ENCODE assay signal across 36 cellular contexts in genomic region chr6:132765560-132765959, GRCh38. TPM values are rescaled to one million over a fixed set of nuclear protein-coding genes. Genes with fewer than 3 reads are reported as not detected.
"Had no signal": no experiment of that assay in that cellular context is flagged by ENCODE, and none has a peak within 500 bp of the region (broad histone marks: within the 10 kb centered on the region; RNA-seq: fewer than 3 reads in every experiment).

No MANE protein-coding gene starts in this region.

- H3K4me3 ChIP-seq: adrenal gland, ascending aorta, body of pancreas, breast epithelium, cardiac muscle cell had no signal

- H3K27me3 ChIP-seq: adrenal gland, ascending aorta, body of pancreas, brain microvascular endothelial cell, breast epithelium, cardiac muscle cell had no signal

- H3K27ac ChIP-seq: adrenal gland, ascending aorta, body of pancreas, brain microvascular endothelial cell, breast epithelium, cardiac muscle cell had no signal

- H3K36me3 ChIP-seq: ascending aorta, brain microvascular endothelial cell, breast epithelium had no signal

- ATAC-seq: activated naive CD4-positive, alpha-beta T cell treated with anti-CD3 and anti-CD28 coated beads, Interleukin-2, amount 50 U/mL, for 72 hours; activated naive CD8-positive, alpha-beta T cell treated with anti-CD3 and anti-CD28 coated beads, Interleukin-2, amount 50 U/mL, for 24 hours; activated T-cell treated with anti-CD3 and anti-CD28 coated beads, Interleukin-2, amount 50 U/mL, for 4 hours; activated T-cell treated with anti-CD3 and anti-CD28 coated beads, Interleukin-2, amount 50 U/mL, for 72 hours; activated T-helper 17 cell treated with anti-CD3 and anti-CD28 coated beads, Interleukin-2, amount 50 U/mL, for 72 hours; body of pancreas had no signal

- H3K9me3 ChIP-seq: adrenal gland, ascending aorta, body of pancreas, breast epithelium had no signal

- DNase-seq: activated effector memory CD4-positive, alpha-beta T cell treated with anti-CD3 and anti-CD28 coated beads, Interleukin-2, amount 50 U/mL, for 16 hours; activated effector memory CD4-positive, alpha-beta T cell treated with Interleukin-2 at 50 U/mL for 16 hours; activated gamma-delta T cell; activated gamma-delta T cell treated with Interleukin-2 at 50 U/mL for 16 hours; activated naive CD4-positive, alpha-beta T cell; activated naive CD4-positive, alpha-beta T cell treated with anti-CD3 and anti-CD28 coated beads for 36 hours; activated naive CD4-positive, alpha-beta T cell treated with anti-CD3 and anti-CD28 coated beads, Interleukin-2, amount 10 ng/mL, durations not matched to agents 7 days and 5 days; activated naive CD4-positive, alpha-beta T cell treated with anti-CD3 and anti-CD28 coated beads, Interleukin-2, amount 50 U/mL, for 16 hours; activated naive CD4-positive, alpha-beta T cell treated with Interleukin-2 at 50 U/mL for 16 hours; activated naive CD8-positive, alpha-beta T cell treated with anti-CD3 and anti-CD28 coated beads for 36 hours; activated naive CD8-positive, alpha-beta T cell treated with anti-CD3 and anti-CD28 coated beads, Interleukin-2, amount 10 ng/mL, durations not matched to agents 7 days and 5 days; activated naive CD8-positive, alpha-beta T cell treated with anti-CD3 and anti-CD28 coated beads, Interleukin-2, amount 50 U/mL, for 24 hours; activated T-cell treated with anti-CD3 and anti-CD28 coated beads, Interleukin-2, amount 50 U/mL, for 24 hours; activated T-cell treated with anti-CD3 and anti-CD28 coated beads, Interleukin-2, amount 50 U/mL, for 4 hours; activated T-cell treated with anti-CD3 and anti-CD28 coated beads, Interleukin-2, amount 50 U/mL, for 48 hours; activated T-cell treated with anti-CD3 and anti-CD28 coated beads, Interleukin-2, amount 50 U/mL, for 72 hours; adrenal gland; amniotic stem cell; amygdala; anterior cingulate cortex; aorta; body of pancreas; brain microvascular endothelial cell; caudate nucleus; central memory CD4-positive, alpha-beta T cell; cerebellar nuclear complex had no signal

- H3K4me1 ChIP-seq: breast epithelium had no signal

- FAIRE-seq: astrocyte, bronchial epithelial cell had no signal

RNA-seq across cellular contexts. Expression of gene VNN2, which starts 7.9 kb away (rescaled TPM):
- total RNA-seq: bronchial epithelial cell, cardiac muscle cell, chondrocyte had no signal
- polyA plus RNA-seq: cardiac muscle cell had no signal

RNA-seq across cellular contexts. Expression of gene VNN1, which starts 51.7 kb away (rescaled TPM):
- total RNA-seq: activated naive CD4-positive, alpha-beta T cell treated with anti-CD3 and anti-CD28 coated beads for 36 hours; activated naive CD4-positive, alpha-beta T cell treated with anti-CD3 and anti-CD28 coated beads, Interleukin-2, amount 50 U/mL, for 72 hours; activated naive CD8-positive, alpha-beta T cell treated with anti-CD3 and anti-CD28 coated beads for 36 hours; activated naive CD8-positive, alpha-beta T cell treated with anti-CD3 and anti-CD28 coated beads, Interleukin-2, amount 10 ng/mL, durations not matched to agents 7 days and 5 days; activated T-cell treated with anti-CD3 and anti-CD28 coated beads, Interleukin-2, amount 50 U/mL, for 4 hours; activated T-cell treated with anti-CD3 and anti-CD28 coated beads, Interleukin-2, amount 50 U/mL, for 72 hours; activated T-helper 1 cell treated with anti-CD3 and anti-CD28 coated beads, Interleukin-12 subunit alpha, Interleukin-12 subunit beta, Interleukin-2, Interleukin-4 antibody, amounts not matched to agents 30 ng/mL and 10 ng/mL and 1 ng/mL, durations not matched to agents 14 hours and 24 hours and 36 hours; activated T-helper 17 cell treated with anti-CD3 and anti-CD28 coated beads, Interleukin-2, amount 50 U/mL, for 72 hours; activated T-helper 2 cell treated with anti-CD3 and anti-CD28 coated beads, Interferon-gamma antibody, Interleukin-2, Interleukin-4, amounts not matched to agents 10 μg/mL and 5 μg/mL and 100 μg/mL, durations not matched to agents 14 hours and 24 hours and 36 hours; ascending aorta; bronchial epithelial cell; cardiac muscle cell; chondrocyte had no signal
- polyA plus RNA-seq: cardiac muscle cell had no signal
